In the genomic region with DNA sequence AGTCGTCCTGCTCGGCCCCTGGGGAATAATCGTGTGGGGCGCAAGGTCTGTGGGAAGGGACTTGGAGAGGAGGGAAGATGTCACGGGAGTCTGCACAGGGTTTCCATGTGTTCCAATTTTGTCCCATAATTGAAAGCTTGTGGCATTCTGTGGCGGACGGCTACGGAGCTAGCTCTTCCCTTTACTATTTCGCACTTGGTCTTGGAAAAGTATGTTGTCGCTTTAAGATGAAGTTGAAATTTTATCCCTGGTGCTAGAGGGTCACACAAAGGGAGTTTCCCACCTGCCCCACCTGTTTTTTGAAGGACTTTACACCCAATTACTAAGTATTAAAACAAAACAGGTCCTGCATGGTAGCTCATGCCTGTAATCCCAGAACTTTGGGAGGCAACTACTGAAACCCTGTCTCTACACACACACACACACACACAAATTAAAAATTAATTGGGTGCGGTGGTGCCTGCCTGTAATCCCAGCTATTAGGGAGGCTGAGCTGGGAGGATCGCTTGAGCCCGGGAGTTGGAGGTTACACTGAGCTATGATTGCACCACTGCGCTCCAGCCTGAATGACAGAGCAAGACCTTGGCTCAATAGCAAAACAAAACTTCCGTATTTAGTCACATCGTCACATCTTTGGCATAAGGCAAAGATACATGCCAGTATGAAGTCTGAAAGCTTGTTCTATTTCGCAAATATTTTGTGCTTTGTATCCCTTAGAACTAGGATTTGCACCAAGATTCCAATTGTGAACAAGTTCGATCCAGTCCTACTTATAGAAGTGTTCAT, we compare ENCODE assay signal across 7 cellular contexts. TPM values are rescaled to one million over a fixed set of nuclear protein-coding genes. Genes with fewer than 3 reads are reported as not detected.
DNase-seq lines count a peak whose midpoint lies in the region; ATAC-seq and TF ChIP-seq lines count a peak whose summit lies in the region.

No MANE protein-coding gene starts in this region.

- no peak for TF ChIP-seq CTCF in H9 (conservative IDR thresholded peaks at IDR 0.05)
- no peak for TF ChIP-seq CTCF in PC-9 (conservative IDR thresholded peaks at IDR 0.05)
- TF ChIP-seq CTCF in type B pancreatic cell (conservative IDR thresholded peaks at IDR 0.05): no peak
- no peak for TF ChIP-seq CTCF in omental fat pad (IDR thresholded peaks at IDR 0.05)

- H3K27ac Mint-ChIP-seq in H9 (peak overlapping the region; percentile 95 to 98 (median 95)), type B pancreatic cell (peak overlapping the region; percentile 99)

- H3K27me3 Mint-ChIP-seq in H9 (ENCODE audit: low read depth) (peaks cover 2% of the 10 kb centered on the region; the same call in 1 of the 2 replicates), type B pancreatic cell (no peaks in the 10 kb centered on the region)

- peaks cover 0 to 5% of the 10 kb centered on the region in 2 experiments; a peak in 3 of 5 replicates for H3K9me3 Mint-ChIP-seq in H9
- H3K9me3 Mint-ChIP-seq in type B pancreatic cell: no peaks in the 10 kb centered on the region

- H3K4me3 ChIP-seq in PC-9: peak overlapping the region; percentile 76

- no peak overlapping the region for H2BK15ac ChIP-seq in H9 (ENCODE audit: low read depth, low read length)

- H2BK20ac ChIP-seq in H9 (ENCODE audit: low read depth, low read length, poor library complexity, severe bottlenecking): no peak overlapping the region

- no peak overlapping the region for H2AK5ac ChIP-seq in H9 (ENCODE audit: insufficient read length, low read length)

- H3K4me2 ChIP-seq in H9 (ENCODE audit: insufficient read depth, insufficient read length, low read length): peak overlapping the region; percentile 84
- peak overlapping the region; percentile 79 for H3K4me2 ChIP-seq in PC-9

- H2AFZ ChIP-seq in H9 (ENCODE audit: low read length) (no peak overlapping the region), PC-9 (peak overlapping the region; percentile 90)

- H4K8ac ChIP-seq in H9 (replicated peaks; ENCODE audit: insufficient read length, low read depth, low read length): no peak overlapping the region

- BruUV-seq in PC-9 (replicated peaks; lab: Mats Ljungman, UMichigan): TSS peak; percentile 76

- no CpG with 5 or more reads among the region's 18 CpGs for WGBS in H9 (ENCODE audit: extremely low coverage, insufficient read length, low lambda C conversion rate)

- H2BK12ac ChIP-seq in H9 (ENCODE audit: insufficient read length, low read depth, low read length): no peak overlapping the region

- H2BK5ac ChIP-seq in H9 (ENCODE audit: insufficient read length, low read length): no peak overlapping the region

- H3K23ac ChIP-seq in H9 (ENCODE audit: insufficient read length, low read depth, low read length): no peak overlapping the region

- H3K9ac ChIP-seq in H9 (ENCODE audit: extremely low read depth, insufficient read length, low read length): peak overlapping the region; percentile 44

- no peak overlapping the region for H2BK120ac ChIP-seq in H9 (ENCODE audit: low read depth, low read length, poor library complexity, severe bottlenecking)

- no peak overlapping the region for H4K5ac ChIP-seq in H9 (ENCODE audit: insufficient read length, low read depth, low read length)

- intact Hi-C loops in PC-9 (cut with micrococcal nuclease; ENCODE audit: unreplicated experiment): loop anchor here (1.0 to 2.0 kb wide), 3 partner anchors 19 to 53 kb away; no protein-coding TSS in a partner anchor

- H3K9me2 ChIP-seq in PC-9 (ENCODE audit: insufficient read depth): no peaks in the 10 kb centered on the region

- no peak overlapping the region for H3K18ac ChIP-seq in H9 (ENCODE audit: insufficient read length, low read depth, low read length)

- H3K9me3 ChIP-seq in H9 (ENCODE audit: control insufficient read depth, low read depth, low read length): no peaks in the 10 kb centered on the region
- no peaks in the 10 kb centered on the region for H3K9me3 ChIP-seq in PC-9 (ENCODE audit: insufficient read depth, low read depth)

- H3K4me1 Mint-ChIP-seq in H9 (peaks cover 10 to 20% of the 10 kb centered on the region in 2 experiments), type B pancreatic cell (ENCODE audit: unreplicated experiment) (peaks cover 25% of the 10 kb centered on the region)

- H3K4ac ChIP-seq in H9 (ENCODE audit: low read depth, low read length): no peak overlapping the region

- H3K36me3 ChIP-seq in PC-9 (ENCODE audit: low read depth): peaks cover 32% of the 10 kb centered on the region

- DNase-seq in H9: no peak
- DNase-seq in PC-9: peak in 1 of 2 experiments; percentile 50
- peak; percentile 54 for DNase-seq in dedifferentiated amniotic fluid mesenchymal stem cell (ENCODE audit: extremely low spot score)
- peak; percentile 59 to 83 for DNase-seq in lung microvascular endothelial cell (ENCODE audit: low read depth in 2 of 2)
- no peak for DNase-seq in type B pancreatic cell (ENCODE audit: extremely low spot score, unreplicated experiment)
- DNase-seq in omental fat pad (ENCODE audit: low spot score): no peak
- DNase-seq in activated gamma-delta T cell treated with Interleukin-2 at 50 U/mL for 16 hours: no peak

- H4K20me1 ChIP-seq in H9 (ENCODE audit: control insufficient read depth, insufficient read depth, insufficient read length) (no peaks in the 10 kb centered on the region), PC-9 (ENCODE audit: insufficient read depth) (peaks cover 34% of the 10 kb centered on the region)

- no peak for ATAC-seq in omental fat pad (ENCODE audit: low FRiP score)

- H3K4me1 ChIP-seq in H9 (ENCODE audit: insufficient read depth, low read length) (no peaks in the 10 kb centered on the region), PC-9 (replicated peaks; ENCODE audit: insufficient read depth) (peaks cover 37% of the 10 kb centered on the region)

- H3K27me3 ChIP-seq in H9 (ENCODE audit: insufficient read depth, low read length): no peaks in the 10 kb centered on the region
- no peaks in the 10 kb centered on the region for H3K27me3 ChIP-seq in PC-9 (ENCODE audit: insufficient read depth, low read depth)

- H3K56ac ChIP-seq in H9 (ENCODE audit: insufficient read length, low read depth, low read length): no peak overlapping the region

- H3F3A ChIP-seq in PC-9 (ENCODE audit: insufficient read depth, low read depth): peaks cover 49% of the 10 kb centered on the region

- peaks cover 12% of the 10 kb centered on the region for H3K23me2 ChIP-seq in H9 (ENCODE audit: insufficient read length, low read depth, low read length, poor library complexity, severe bottlenecking)

- no peaks in the 10 kb centered on the region for H3K79me1 ChIP-seq in H9 (ENCODE audit: insufficient read depth, low read depth, low read length, poor library complexity, severe bottlenecking)

- H3K36me3 Mint-ChIP-seq in H9 (ENCODE audit: insufficient read depth in 1 of 3, low read depth in 3 of 3): peaks cover 43 to 65% (median 60%) of the 10 kb centered on the region in 3 experiments
- peaks cover 41% of the 10 kb centered on the region for H3K36me3 Mint-ChIP-seq in type B pancreatic cell

- H3K27ac ChIP-seq in H9 (ENCODE audit: insufficient read length, low read depth, low read length) (no peak overlapping the region), PC-9 (peak overlapping the region; percentile 84)

- H3K4me3 Mint-ChIP-seq in H9 (peak overlapping the region; percentile 97 to 99), type B pancreatic cell (peak overlapping the region; percentile 97)

- H3K79me2 ChIP-seq in H9 (ENCODE audit: insufficient read depth, low read length) (peaks cover 9% of the 10 kb centered on the region), PC-9 (ENCODE audit: low read depth) (peaks cover 63% of the 10 kb centered on the region)

- CTCF ChIA-PET in PC-9 (lab: Charles Lee): interaction anchor here (0.7 to 1.4 kb wide), 2 partner anchors 13 to 25 kb away, joined by 4 to 7 read pairs; no protein-coding TSS in a partner anchor

- POLR2A ChIA-PET in PC-9 (lab: Charles Lee; ENCODE audit: unreplicated experiment): interaction anchor here (0.5 to 1.2 kb wide), 12 partner anchors 9 to 295 kb away, joined by 3 to 49 read pairs (median 5); no protein-coding TSS in a partner anchor

- H3K14ac ChIP-seq in H9 (ENCODE audit: insufficient read depth, low read length): peak overlapping the region; percentile 32; the same call in 1 of the 2 replicates

- no peak overlapping the region for H3T11ph ChIP-seq in H9 (ENCODE audit: low read length)

- H4K91ac ChIP-seq in H9 (ENCODE audit: insufficient read length, low read depth, low read length): no peak overlapping the region

RNA-seq across cellular contexts. Expression of gene TPT1, which starts 1.0 kb away (rescaled TPM):
- total RNA-seq in H9 (2021) (2,205 and 2,239 TPM in 2 replicates), PC-9 (2021) (1,968 and 2,237 TPM in 2 replicates), lung microvascular endothelial cell (1,418 and 2,740 TPM in 2 replicates), type B pancreatic cell (ENCODE audit: low replicate concordance) (3,472 and 4,120 TPM in 2 replicates), omental fat pad (1,000 to 10,000 TPM; 3,407 to 5,053 (median 4,011) TPM)

Comparison
In these comparisons a context has a peak if more than half of its experiments do, and no peak if none do; other contexts are left out.
1. DNase-seq: peak in dedifferentiated amniotic fluid mesenchymal stem cell (single experiment) and lung microvascular endothelial cell (2 of 2); none in H9 (single experiment), type B pancreatic cell (single experiment), omental fat pad (single experiment) and activated gamma-delta T cell treated with Interleukin-2 at 50 U/mL for 16 hours (single experiment).